ENCODE assay signal across 1 cellular context in genomic region chr4:74157743-74158560, GRCh38.
A peak's percentile ranks its signal among the peaks of the same experiment; 100 is the strongest.
TF ChIP-seq lines count a peak whose summit lies in the region.

Gene MTHFD2L (plus strand): TSS chr4:74158118. CDS start chr4:74158139, 21 bp downstream.

TF ChIP-seq in HEK293, 187 proteins besides CTCF, POLR2A, EP300 and RAD21 (continued from another document and continues in another):
- TF ChIP-seq ZNF692 (tag by site-specific recombination; IDR thresholded peaks at IDR 0.05) (peak; percentile 88; the same call in 1 of the 2 replicates), ZNF184 (tag by site-specific recombination; IDR thresholded peaks at IDR 0.05) (no peak), ZSCAN30 (tag by site-specific recombination; IDR thresholded peaks at IDR 0.05) (peak; percentile 65), ZSCAN4 (tag by site-specific recombination; IDR thresholded peaks at IDR 0.05) (no peak), ZNF510 (tag by site-specific recombination; IDR thresholded peaks at IDR 0.05; ENCODE audit: insufficient replicate concordance) (no peak), PRDM6 (tag by site-specific recombination; IDR thresholded peaks at IDR 0.05) (no peak), ZNF341 (tag by site-specific recombination; IDR thresholded peaks at IDR 0.05; ENCODE audit: low read depth) (peak; percentile 53), ZNF138 (tag by site-specific recombination; IDR thresholded peaks at IDR 0.05; ENCODE audit: borderline replicate concordance) (no peak), ZBTB11 (tag by site-specific recombination; conservative IDR thresholded peaks at IDR 0.05; ENCODE audit: low read depth) (peak; percentile 95), ZIC2 (tag by site-specific recombination; IDR thresholded peaks at IDR 0.05) (peak; percentile 46), GLIS2 (tag by site-specific recombination; IDR thresholded peaks at IDR 0.05) (peak; percentile 95), ZNF660 (tag by site-specific recombination; IDR thresholded peaks at IDR 0.05) (peak; percentile 87), KLF16 (tag by site-specific recombination; IDR thresholded peaks at IDR 0.05) (peak; percentile 74), ZBTB48 (tag by site-specific recombination; IDR thresholded peaks at IDR 0.05) (no peak), ZBTB20 (tag by site-specific recombination; IDR thresholded peaks at IDR 0.05) (peak; percentile 99), WT1 (tag by site-specific recombination; IDR thresholded peaks at IDR 0.05) (no peak), ZNF580 (tag by site-specific recombination; IDR thresholded peaks at IDR 0.05) (no peak), ZNF600 (tag by site-specific recombination; IDR thresholded peaks at IDR 0.05) (peak; percentile 99), ZBTB8A (tag by site-specific recombination; IDR thresholded peaks at IDR 0.05) (peak; percentile 80), ZNF670 (tag by site-specific recombination; IDR thresholded peaks at IDR 0.05; ENCODE audit: low read depth) (no peak), ZNF610 (tag by site-specific recombination; IDR thresholded peaks at IDR 0.05; ENCODE audit: borderline replicate concordance) (peak; percentile 98), ZNF518A (tag by site-specific recombination; conservative IDR thresholded peaks at IDR 0.05; ENCODE audit: low read depth) (peak; percentile 54), ZNF792 (tag by site-specific recombination; IDR thresholded peaks at IDR 0.05) (no peak), ZNF23 (tag by site-specific recombination; IDR thresholded peaks at IDR 0.05; ENCODE audit: borderline replicate concordance) (no peak), KLF9 (tag by site-specific recombination; IDR thresholded peaks at IDR 0.05; ENCODE audit: low read depth) (peak; percentile 81), ZNF214 (tag by site-specific recombination; IDR thresholded peaks at IDR 0.05; ENCODE audit: borderline replicate concordance) (no peak), ZBTB7A (tag by site-specific recombination; IDR thresholded peaks at IDR 0.05; ENCODE audit: low read depth) (no peak), ZBTB26 (tag by site-specific recombination; optimal IDR thresholded peaks at IDR 0.05) (peak; percentile 82), ZNF140 (tag by site-specific recombination; IDR thresholded peaks at IDR 0.05) (no peak), ZNF645 (tag by site-specific recombination; IDR thresholded peaks at IDR 0.05) (no peak), ZNF239 (tag by site-specific recombination; IDR thresholded peaks at IDR 0.05) (no peak), ZEB2 (tag by site-specific recombination; IDR thresholded peaks at IDR 0.05) (peak; percentile 65), ZNF501 (tag by site-specific recombination; IDR thresholded peaks at IDR 0.05) (peak; percentile 90; the same call in 1 of the 2 replicates), ZNF394 (tag by site-specific recombination; IDR thresholded peaks at IDR 0.05; ENCODE audit: borderline replicate concordance) (peak; percentile 43; the same call in 1 of the 2 replicates), ZNF777 (tag by site-specific recombination; IDR thresholded peaks at IDR 0.05; ENCODE audit: borderline replicate concordance) (no peak), ZNF629 (tag by site-specific recombination; IDR thresholded peaks at IDR 0.05) (peak; percentile 49; the same call in 1 of the 2 replicates), ZBTB10 (tag by site-specific recombination; IDR thresholded peaks at IDR 0.05) (no peak), ZNF133 (tag by site-specific recombination; IDR thresholded peaks at IDR 0.05) (no peak), ZNF571 (tag by site-specific recombination; IDR thresholded peaks at IDR 0.05) (no peak), ZNF664 (tag by site-specific recombination; IDR thresholded peaks at IDR 0.05) (no peak), ZNF561 (tag by site-specific recombination; IDR thresholded peaks at IDR 0.05; ENCODE audit: borderline replicate concordance) (peak; percentile 35; the same call in 1 of the 2 replicates), ZXDB (tag by site-specific recombination; IDR thresholded peaks at IDR 0.05) (peak; percentile 63), GLIS1 (tag by site-specific recombination; IDR thresholded peaks at IDR 0.05) (peak; percentile 71), YY1 (tag by site-specific recombination; IDR thresholded peaks at IDR 0.05) (0 out of 2 replicates have a peak, but pooled peaks have one; percentile 57), ZNF335 (tag by site-specific recombination; conservative IDR thresholded peaks at IDR 0.05) (peak; percentile 58), PRDM1 (tag by site-specific recombination; IDR thresholded peaks at IDR 0.05) (0 out of 2 replicates have a peak, but pooled peaks have one; percentile 20)
